8 cellular contexts compared by ENCODE assay signal in genomic region chr6:41545174-41545702, GRCh38. TPM values are rescaled to one million over a fixed set of nuclear protein-coding genes. Genes with fewer than 3 reads are reported as not detected.
DNase-seq lines count a peak whose midpoint lies in the region; ATAC-seq and TF ChIP-seq lines count a peak whose summit lies in the region.

No MANE protein-coding gene starts in this region.

- POLR2A ChIA-PET in activated naive CD8-positive, alpha-beta T cell treated with anti-CD3 and anti-CD28 coated beads, Interleukin-2, amount 10 ng/mL, durations not matched to agents 7 days and 5 days (lab: Charles Lee): no interaction called here

- H3K9me3 Mint-ChIP-seq in activated naive CD8-positive, alpha-beta T cell treated with anti-CD3 and anti-CD28 coated beads, Interleukin-2, amount 10 ng/mL, durations not matched to agents 7 days and 5 days: no peaks in the 10 kb centered on the region

- no peaks in the 10 kb centered on the region for H3K9me3 ChIP-seq in cardiac muscle cell (ENCODE audit: low read depth)

- H3K27ac ChIP-seq in cardiac muscle cell (no peak overlapping the region), urinary bladder (ENCODE audit: low read depth) (no peak overlapping the region)

- no peak overlapping the region for H3K27ac Mint-ChIP-seq in activated naive CD8-positive, alpha-beta T cell treated with anti-CD3 and anti-CD28 coated beads, Interleukin-2, amount 10 ng/mL, durations not matched to agents 7 days and 5 days

- peaks cover 12% of the 10 kb centered on the region for H3K4me1 Mint-ChIP-seq in activated naive CD8-positive, alpha-beta T cell treated with anti-CD3 and anti-CD28 coated beads, Interleukin-2, amount 10 ng/mL, durations not matched to agents 7 days and 5 days

- H3K27me3 ChIP-seq in cardiac muscle cell: peaks cover 20% of the 10 kb centered on the region

- intact Hi-C loops in left ventricle myocardium superior (cut with micrococcal nuclease): no loop called here
- intact Hi-C loops in lower leg skin (cut with DNase I; ENCODE audit: low total_unique reads): no loop called here

- TF ChIP-seq POLR2A in lower leg skin (IDR thresholded peaks at IDR 0.05): no peak

- no peaks in the 10 kb centered on the region for H3K36me3 ChIP-seq in cardiac muscle cell
- no peaks in the 10 kb centered on the region for H3K36me3 ChIP-seq in urinary bladder (ENCODE audit: insufficient read depth)

- H3K36me3 Mint-ChIP-seq in activated naive CD8-positive, alpha-beta T cell treated with anti-CD3 and anti-CD28 coated beads, Interleukin-2, amount 10 ng/mL, durations not matched to agents 7 days and 5 days: peaks cover 1% of the 10 kb centered on the region

- peaks cover 68% of the 10 kb centered on the region for H3K27me3 Mint-ChIP-seq in activated naive CD8-positive, alpha-beta T cell treated with anti-CD3 and anti-CD28 coated beads, Interleukin-2, amount 10 ng/mL, durations not matched to agents 7 days and 5 days

- H3K4me3 Mint-ChIP-seq in activated naive CD8-positive, alpha-beta T cell treated with anti-CD3 and anti-CD28 coated beads, Interleukin-2, amount 10 ng/mL, durations not matched to agents 7 days and 5 days: peak overlapping the region; percentile 89

- TF ChIP-seq CTCF in cardiac muscle cell (IDR thresholded peaks at IDR 0.05; ENCODE audit: low read depth, low read length) (no peak), lower leg skin (IDR thresholded peaks at IDR 0.05) (no peak)

- no peak for ATAC-seq in left ventricle myocardium superior
- no peak for ATAC-seq in activated naive CD8-positive, alpha-beta T cell treated with anti-CD3 and anti-CD28 coated beads, Interleukin-2, amount 10 ng/mL, durations not matched to agents 7 days and 5 days (ENCODE audit: low read depth)

- no peak for DNase-seq in cardiac muscle cell (ENCODE audit: low read depth in 1 of 2, low spot score in 1 of 2)
- no peak for DNase-seq in left ventricle myocardium superior
- DNase-seq in activated naive CD8-positive, alpha-beta T cell treated with anti-CD3 and anti-CD28 coated beads, Interleukin-2, amount 10 ng/mL, durations not matched to agents 7 days and 5 days: no peak
- no peak for DNase-seq in lower leg skin (ENCODE audit: low spot score in 2 of 2)
- DNase-seq in inferior parietal cortex (ENCODE audit: extremely low spot score): no peak
- no peak for DNase-seq in KG1 (lab: John Stamatoyannopoulos, UW)
- DNase-seq in stimulated activated CD4-positive, alpha-beta T cell treated with anti-CD3 and anti-CD28 coated beads, Interleukin-2, amount 100 ng/mL, for 48 hours: no peak

- H3K4me1 ChIP-seq in cardiac muscle cell (ENCODE audit: low read depth) (peaks cover 20% of the 10 kb centered on the region), urinary bladder (ENCODE audit: insufficient read depth) (peaks cover 3% of the 10 kb centered on the region)

- H3K4me3 ChIP-seq in cardiac muscle cell: peak overlapping the region; percentile 97
- peak overlapping the region; percentile 28 for H3K4me3 ChIP-seq in lower leg skin (ENCODE audit: low read depth, poor library complexity, severe bottlenecking)
- H3K4me3 ChIP-seq in urinary bladder (ENCODE audit: low read depth, low read length): peak overlapping the region; percentile 24

- 29 to 32% methylated on average over 15 of the region's 15 CpGs for WGBS in lower leg skin, 2 donors
- 14% methylated on average over 15 of the region's 15 CpGs for WGBS in urinary bladder

RNA-seq across cellular contexts. Expression of gene FOXP4, which starts 0.9 kb away (rescaled TPM):
- total RNA-seq in cardiac muscle cell: 24.5 and 29.0 TPM in 2 replicates
- 42.5 and 51.1 TPM in 2 replicates for polyA plus RNA-seq in cardiac muscle cell
- total RNA-seq in left ventricle myocardium superior: 16.8 TPM
- 1 to 10 TPM; 7.5 to 8.8 TPM for total RNA-seq in activated naive CD8-positive, alpha-beta T cell treated with anti-CD3 and anti-CD28 coated beads, Interleukin-2, amount 10 ng/mL, durations not matched to agents 7 days and 5 days
- total RNA-seq in lower leg skin: 10 to 100 TPM in 2 of 4 donors, 1 to 10 TPM in 2; 7.5 to 11.6 (median 10.1) TPM
- total RNA-seq in urinary bladder: 1.6 TPM
- 18.0 TPM for polyA plus RNA-seq in urinary bladder

Comparison
In these comparisons a context has a peak if more than half of its experiments do, and no peak if none do; other contexts are left out.
1. H3K4me3 ChIP-seq: peak in every context shown above with its lines; median percentile 97 in cardiac muscle cell; 28 in lower leg skin; 24 in urinary bladder.